Comparison of ENCODE assay signal across 9 cellular contexts in genomic region chr17:40419559-40420331, GRCh38. TPM values are rescaled to one million over a fixed set of nuclear protein-coding genes. Genes with fewer than 3 reads are reported as not detected.
DNase-seq lines count a peak whose midpoint lies in the region; ATAC-seq and TF ChIP-seq lines count a peak whose summit lies in the region.
"Had no signal": no experiment of that assay in that cellular context is flagged by ENCODE, and none has a peak within 500 bp of the region (broad histone marks: within the 10 kb centered on the region; RNA-seq: fewer than 3 reads in every experiment).

No MANE protein-coding gene starts in this region.

- no peaks in the 10 kb centered on the region for H3K9me3 Mint-ChIP-seq in Caco-2 (ENCODE audit: unreplicated experiment)

- H3K4me1 ChIP-seq in Caco-2: peaks cover 16% of the 10 kb centered on the region; the same call in 1 of the 2 replicates

- peak overlapping the region; percentile 22 for H3K4me3 Mint-ChIP-seq in Caco-2 (ENCODE audit: unreplicated experiment)

- ATAC-seq in GM21423 (IDR thresholded peaks at IDR 0.05; ENCODE audit: unreplicated experiment): no peak
- no peak for ATAC-seq in GM18502 (IDR thresholded peaks at IDR 0.05; ENCODE audit: poor library complexity, unreplicated experiment)

- peaks cover 28% of the 10 kb centered on the region for H3K36me3 Mint-ChIP-seq in Caco-2 (ENCODE audit: insufficient read depth, unreplicated experiment)

- DNase-seq in Caco-2 (peak in 1 of 2 experiments; percentile 40), HT-29 (ENCODE audit: low spot score) (peak; percentile 40), UCSD-AML1 (lab: John Stamatoyannopoulos, UW; ENCODE audit: unreplicated experiment) (peak; percentile 40), mesenteric fat pad (ENCODE audit: low spot score) (peak; percentile 59), iPS-NIHi7 (ENCODE audit: extremely low spot score) (no peak)
- DNase-seq: trophoblast cell had no signal

- no peaks in the 10 kb centered on the region for H3K4me1 Mint-ChIP-seq in Caco-2 (ENCODE audit: low read depth, unreplicated experiment)

- intact Hi-C loops in Caco-2 (cut with micrococcal nuclease; ENCODE audit: unreplicated experiment): loop anchor here (2.0 kb wide), 1 partner anchor 57 kb away; no protein-coding TSS in a partner anchor

- no peaks in the 10 kb centered on the region for H3K36me3 ChIP-seq in Caco-2 (ENCODE audit: control insufficient read depth, insufficient read depth, low read length)

- peak overlapping the region; percentile 53 for H3K27ac Mint-ChIP-seq in Caco-2 (ENCODE audit: unreplicated experiment)

- POLR2A ChIA-PET in Caco-2 (lab: Charles Lee): interaction anchor here (1.0 kb wide), 1 partner anchor 1269 kb away, joined by 3 read pairs; no protein-coding TSS in a partner anchor

- no peaks in the 10 kb centered on the region for H3K9me3 ChIP-seq in Caco-2

- no TSS peak for BruUV-seq in Caco-2 (replicated peaks; lab: Mats Ljungman, UMichigan)

- no peak for TF ChIP-seq CTCF in Caco-2 (IDR thresholded peaks at IDR 0.05; ENCODE audit: insufficient read depth in 1 of 2, low read depth in 1 of 2, low read length in 1 of 2, severe bottlenecking in 1 of 2, unreplicated experiment in 1 of 2)

- no peak overlapping the region for H3K4me3 ChIP-seq in Caco-2 (ENCODE audit: low read depth, low read length)

- CTCF ChIA-PET in Caco-2 (lab: Charles Lee): no interaction called here

- H3K27me3 Mint-ChIP-seq in Caco-2 (ENCODE audit: insufficient read depth, unreplicated experiment): no peaks in the 10 kb centered on the region

- H3K27me3 ChIP-seq in Caco-2 (replicated peaks; ENCODE audit: control insufficient read depth, insufficient read depth, low read length): no peaks in the 10 kb centered on the region

RNA-seq across cellular contexts. Expression of gene TOP2A, which starts 2.0 kb away (rescaled TPM):
- total RNA-seq in Caco-2 (2022): 226 and 237 TPM in 2 replicates
- 65.3 and 74.9 TPM in 2 replicates for total RNA-seq in HT-29 (2014; rRNA removed; shearing (Covaris generic))
- 0.48 TPM for total RNA-seq in mesenteric fat pad

RNA-seq across cellular contexts. Expression of gene IGFBP4, which starts 23.5 kb away (rescaled TPM):
- total RNA-seq in Caco-2 (2022): 35.7 and 49.1 TPM in 2 replicates
- total RNA-seq in HT-29 (2014; rRNA removed; shearing (Covaris generic)): 62.5 and 69.6 TPM in 2 replicates
- total RNA-seq in mesenteric fat pad: 1,107 TPM

RNA-seq across cellular contexts. Expression of gene GJD3, which starts 55.2 kb away (rescaled TPM):
- not detected in 2 replicates for total RNA-seq in Caco-2 (2022)
- total RNA-seq in HT-29 (2014; rRNA removed; shearing (Covaris generic)): not detected in 2 replicates
- total RNA-seq in mesenteric fat pad: 0.77 TPM
- total RNA-seq: lower leg skin had no signal

Comparison
In these comparisons a context has a peak if more than half of its experiments do, and no peak if none do; other contexts are left out.
1. RNA of gene TOP2A, which starts 2.0 kb away (total RNA-seq): 226 to 237 TPM in Caco-2 and 65.3 to 74.9 TPM in HT-29; 0.48 TPM in mesenteric fat pad (single experiment); every median in the first group is over 10 times any median in the second.
2. RNA of gene IGFBP4, which starts 23.5 kb away (total RNA-seq): 1,107 TPM in mesenteric fat pad (single experiment); 62.5 to 69.6 TPM in HT-29 and 35.7 to 49.1 TPM in Caco-2; every median in the first group is over 10 times any median in the second.